In the genomic region with DNA sequence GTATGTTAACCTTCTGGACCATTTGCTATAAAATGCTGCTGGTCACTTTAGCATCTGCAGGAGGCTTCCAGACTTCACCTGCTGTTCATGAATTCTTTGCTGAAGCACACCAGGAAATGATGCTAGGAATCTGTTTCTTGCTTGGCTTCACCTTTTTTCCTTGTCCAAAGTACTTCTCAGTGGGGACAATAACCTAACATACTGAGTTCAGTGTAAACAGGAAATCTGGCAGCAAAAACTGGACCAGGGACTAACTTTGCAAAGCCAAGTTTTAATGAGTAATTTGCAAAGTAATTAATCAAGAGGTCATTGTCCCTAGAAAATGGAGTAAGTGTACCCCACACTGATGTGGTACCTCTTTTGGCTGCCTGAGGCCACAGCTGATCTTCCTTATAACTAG, we compare ENCODE assay signal across 18 cellular contexts.
"Had no signal": no experiment of that assay in that cellular context is flagged by ENCODE, and none has a peak within 500 bp of the region (broad histone marks: within the 10 kb centered on the region; RNA-seq: fewer than 3 reads in every experiment).

No MANE protein-coding gene starts in this region.

- ATAC-seq: foreskin keratinocyte, gastroesophageal sphincter, heart right ventricle, left cardiac atrium, lower lobe of right lung, mucosa of descending colon had no signal

- H3K36me3 Mint-ChIP-seq: mesothelial cell of epicardium, naive B cell had no signal

- H3K4me3 Mint-ChIP-seq: immature natural killer cell, mesothelial cell of epicardium, naive B cell had no signal

- H3K27me3 ChIP-seq: dorsolateral prefrontal cortex, esophagus muscularis mucosa, foreskin keratinocyte, gastroesophageal sphincter, heart right ventricle had no signal

- H3K4me1 ChIP-seq: foreskin keratinocyte, gastroesophageal sphincter, lower lobe of right lung had no signal

- H3K9me3 ChIP-seq: esophagus muscularis mucosa, gastroesophageal sphincter, heart right ventricle, lower lobe of right lung, mucosa of descending colon had no signal

- H3K27ac ChIP-seq: coronary artery, dorsolateral prefrontal cortex, esophagus muscularis mucosa, foreskin keratinocyte, gastroesophageal sphincter, lower lobe of right lung had no signal

- H3K27me3 Mint-ChIP-seq: naive B cell had no signal

- DNase-seq: dermis blood vessel endothelial cell; dorsolateral prefrontal cortex; effector CD4-positive, alpha-beta T cell; effector memory CD4-positive, alpha-beta T cell; foreskin keratinocyte; head of caudate nucleus; heart right ventricle; hippocampal formation; immature natural killer cell; left cardiac atrium; lower lobe of right lung; mesenchymal stem cell; mucosa of descending colon; naive B cell had no signal

- H3K27ac Mint-ChIP-seq: immature natural killer cell, mesothelial cell of epicardium, naive B cell had no signal

- H3K9me3 Mint-ChIP-seq: immature natural killer cell, mesothelial cell of epicardium, naive B cell had no signal

- H3K4me3 ChIP-seq: coronary artery, dorsolateral prefrontal cortex, esophagus muscularis mucosa, gastroesophageal sphincter, heart right ventricle, lower lobe of right lung, mucosa of descending colon had no signal

- H3K36me3 ChIP-seq: esophagus muscularis mucosa, gastroesophageal sphincter, heart right ventricle, lower lobe of right lung had no signal
